ENCODE assay signal across 2 cellular contexts in the genomic region with DNA sequence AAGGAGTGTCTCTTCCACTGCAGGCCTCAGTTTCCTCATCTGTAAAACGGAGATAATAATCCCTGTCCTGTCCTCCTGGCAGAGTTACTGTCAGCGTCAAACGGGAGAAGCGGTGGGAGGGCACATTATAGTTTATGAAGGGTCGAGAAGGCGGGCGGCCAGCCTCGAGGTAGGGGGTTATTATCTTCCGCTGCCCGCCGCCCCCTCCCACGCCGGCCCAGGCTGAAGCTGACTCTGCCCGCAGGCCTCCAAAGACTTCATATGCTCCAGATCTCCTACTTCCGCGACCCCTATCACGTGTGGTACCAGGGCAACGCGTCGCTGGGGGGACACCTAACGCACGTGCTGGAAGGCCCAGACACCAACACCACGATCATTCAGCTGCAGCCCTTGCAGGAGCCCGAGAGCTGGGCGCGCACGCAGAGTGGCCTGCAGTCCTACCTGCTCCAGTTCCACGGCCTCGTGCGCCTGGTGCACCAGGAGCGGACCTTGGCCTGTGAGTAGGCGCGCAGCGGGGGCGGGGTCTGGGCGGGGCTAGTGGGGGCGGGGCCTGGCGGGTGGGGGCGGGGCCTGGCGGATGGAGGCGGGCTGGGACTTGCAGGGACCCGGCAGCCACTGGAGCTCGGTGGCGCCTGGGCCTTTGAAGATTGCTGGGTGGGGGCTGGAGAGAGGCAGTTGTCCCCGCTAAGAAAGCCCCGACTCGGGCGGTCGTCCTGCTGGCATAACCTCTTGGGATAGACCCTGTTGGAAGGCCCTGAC.
A peak's percentile ranks its signal among the peaks of the same experiment; 100 is the strongest.
TF ChIP-seq lines count a peak whose summit lies in the region.

No MANE protein-coding gene starts in this region.

TF ChIP-seq in K562, 482 proteins besides CTCF, POLR2A, EP300 and RAD21 (continued from another document and continues in another):
- peak; percentile 46; the same call in 1 of the 2 replicates for TF ChIP-seq PHF8 (IDR thresholded peaks at IDR 0.05; ENCODE audit: borderline replicate concordance, low read length)
- peak; percentile 32 for TF ChIP-seq TAF1 (IDR thresholded peaks at IDR 0.05; ENCODE audit: control insufficient read depth, extremely low read depth, insufficient read depth, low read length, severe bottlenecking)
- TF ChIP-seq, protein P1, sequence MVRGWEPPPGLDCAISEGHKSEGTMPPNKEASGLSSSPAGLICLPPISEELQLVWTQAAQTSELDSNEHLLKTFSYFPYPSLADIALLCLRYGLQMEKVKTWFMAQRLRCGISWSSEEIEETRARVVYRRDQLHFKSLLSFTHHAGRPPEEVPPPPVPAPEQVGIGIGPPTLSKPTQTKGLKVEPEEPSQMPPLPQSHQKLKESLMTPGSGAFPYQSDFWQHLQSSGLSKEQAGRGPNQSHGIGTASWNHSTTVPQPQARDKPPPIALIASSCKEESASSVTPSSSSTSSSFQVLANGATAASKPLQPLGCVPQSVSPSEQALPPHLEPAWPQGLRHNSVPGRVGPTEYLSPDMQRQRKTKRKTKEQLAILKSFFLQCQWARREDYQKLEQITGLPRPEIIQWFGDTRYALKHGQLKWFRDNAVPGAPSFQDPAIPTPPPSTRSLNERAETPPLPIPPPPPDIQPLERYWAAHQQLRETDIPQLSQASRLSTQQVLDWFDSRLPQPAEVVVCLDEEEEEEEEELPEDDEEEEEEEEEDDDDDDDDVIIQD (CRISPR knock-in tag; IDR thresholded peaks at IDR 0.05), result no peak
- TF ChIP-seq ZNF639 (CRISPR knock-in tag; conservative IDR thresholded peaks at IDR 0.05 in 1 of 2, IDR thresholded peaks at IDR 0.05 in 1 of 2), result peak in 1 of 2 experiments; percentile 57; a peak in 1 of 4 replicates
- no peak for TF ChIP-seq TRIM28 (IDR thresholded peaks at IDR 0.05)

TF ChIP-seq in HepG2, 621 proteins besides CTCF, POLR2A, EP300 and RAD21 (continued from another document and continues in another):
- TF ChIP-seq AHR (CRISPR knock-in tag; IDR thresholded peaks at IDR 0.05), result peak; percentile 98
- no peak for TF ChIP-seq ZNF550 (CRISPR knock-in tag; IDR thresholded peaks at IDR 0.05; ENCODE audit: borderline replicate concordance)
- 0 out of 2 replicates have a peak, but pooled peaks have one; percentile 73 for TF ChIP-seq U2AF2 (IDR thresholded peaks at IDR 0.05; ENCODE audit: low read depth, low read length)
- peak; percentile 91 for TF ChIP-seq ARHGAP35 (CRISPR knock-in tag; IDR thresholded peaks at IDR 0.05; ENCODE audit: borderline replicate concordance)
- TF ChIP-seq GPN1 (CRISPR knock-in tag; IDR thresholded peaks at IDR 0.05; ENCODE audit: borderline replicate concordance), result peak; percentile 77; the same call in 1 of the 2 replicates
- TF ChIP-seq ZNF720 (CRISPR knock-in tag; IDR thresholded peaks at IDR 0.05), result 0 out of 2 replicates have a peak, but pooled peaks have one; percentile 84
- TF ChIP-seq, protein P2, sequence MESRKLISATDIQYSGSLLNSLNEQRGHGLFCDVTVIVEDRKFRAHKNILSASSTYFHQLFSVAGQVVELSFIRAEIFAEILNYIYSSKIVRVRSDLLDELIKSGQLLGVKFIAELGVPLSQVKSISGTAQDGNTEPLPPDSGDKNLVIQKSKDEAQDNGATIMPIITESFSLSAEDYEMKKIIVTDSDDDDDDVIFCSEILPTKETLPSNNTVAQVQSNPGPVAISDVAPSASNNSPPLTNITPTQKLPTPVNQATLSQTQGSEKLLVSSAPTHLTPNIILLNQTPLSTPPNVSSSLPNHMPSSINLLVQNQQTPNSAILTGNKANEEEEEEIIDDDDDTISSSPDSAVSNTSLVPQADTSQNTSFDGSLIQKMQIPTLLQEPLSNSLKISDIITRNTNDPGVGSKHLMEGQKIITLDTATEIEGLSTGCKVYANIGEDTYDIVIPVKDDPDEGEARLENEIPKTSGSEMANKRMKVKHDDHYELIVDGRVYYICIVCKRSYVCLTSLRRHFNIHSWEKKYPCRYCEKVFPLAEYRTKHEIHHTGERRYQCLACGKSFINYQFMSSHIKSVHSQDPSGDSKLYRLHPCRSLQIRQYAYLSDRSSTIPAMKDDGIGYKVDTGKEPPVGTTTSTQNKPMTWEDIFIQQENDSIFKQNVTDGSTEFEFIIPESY (CRISPR knock-in tag; IDR thresholded peaks at IDR 0.05), result peak; percentile 90
- no peak for TF ChIP-seq KAT2B (IDR thresholded peaks at IDR 0.05; ENCODE audit: borderline replicate concordance, low read depth, low read length)
- TF ChIP-seq SNAPC2 (CRISPR knock-in tag; IDR thresholded peaks at IDR 0.05), result 0 out of 2 replicates have a peak, but pooled peaks have one; percentile 77
- TF ChIP-seq ZNF318 (CRISPR knock-in tag; IDR thresholded peaks at IDR 0.05), result peak; percentile 96
- peak; percentile 67; the same call in 1 of the 2 replicates for TF ChIP-seq ZNF3 (CRISPR knock-in tag; IDR thresholded peaks at IDR 0.05)
- peak; percentile 44 for TF ChIP-seq SKI (IDR thresholded peaks at IDR 0.05; ENCODE audit: partially characterized antibody)
- TF ChIP-seq RFX1 (IDR thresholded peaks at IDR 0.05), result no peak
- peak; percentile 58; the same call in 1 of the 2 replicates for TF ChIP-seq NR2C2 (CRISPR knock-in tag; IDR thresholded peaks at IDR 0.05; ENCODE audit: borderline replicate concordance)
- peak; percentile 87; the same call in 1 of the 2 replicates for TF ChIP-seq ZNF598 (CRISPR knock-in tag; IDR thresholded peaks at IDR 0.05; ENCODE audit: borderline replicate concordance)
- 0 out of 2 replicates have a peak, but pooled peaks have one; percentile 59 for TF ChIP-seq ZBTB8A (CRISPR knock-in tag; IDR thresholded peaks at IDR 0.05; ENCODE audit: borderline replicate concordance, low read depth)
- TF ChIP-seq, protein P3, sequence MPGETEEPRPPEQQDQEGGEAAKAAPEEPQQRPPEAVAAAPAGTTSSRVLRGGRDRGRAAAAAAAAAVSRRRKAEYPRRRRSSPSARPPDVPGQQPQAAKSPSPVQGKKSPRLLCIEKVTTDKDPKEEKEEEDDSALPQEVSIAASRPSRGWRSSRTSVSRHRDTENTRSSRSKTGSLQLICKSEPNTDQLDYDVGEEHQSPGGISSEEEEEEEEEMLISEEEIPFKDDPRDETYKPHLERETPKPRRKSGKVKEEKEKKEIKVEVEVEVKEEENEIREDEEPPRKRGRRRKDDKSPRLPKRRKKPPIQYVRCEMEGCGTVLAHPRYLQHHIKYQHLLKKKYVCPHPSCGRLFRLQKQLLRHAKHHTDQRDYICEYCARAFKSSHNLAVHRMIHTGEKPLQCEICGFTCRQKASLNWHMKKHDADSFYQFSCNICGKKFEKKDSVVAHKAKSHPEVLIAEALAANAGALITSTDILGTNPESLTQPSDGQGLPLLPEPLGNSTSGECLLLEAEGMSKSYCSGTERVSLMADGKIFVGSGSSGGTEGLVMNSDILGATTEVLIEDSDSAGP (CRISPR knock-in tag; IDR thresholded peaks at IDR 0.05; ENCODE audit: borderline replicate concordance), result peak; percentile 83; the same call in 1 of the 2 replicates
- TF ChIP-seq MTA1 (CRISPR knock-in tag; IDR thresholded peaks at IDR 0.05; ENCODE audit: borderline replicate concordance), result peak; percentile 86; the same call in 1 of the 2 replicates
- TF ChIP-seq ZNF639 (CRISPR knock-in tag; conservative IDR thresholded peaks at IDR 0.05), result peak; percentile 86
- TF ChIP-seq POLR2G (IDR thresholded peaks at IDR 0.05; ENCODE audit: low read depth, low read length), result peak; percentile 98
- TF ChIP-seq, protein P4, sequence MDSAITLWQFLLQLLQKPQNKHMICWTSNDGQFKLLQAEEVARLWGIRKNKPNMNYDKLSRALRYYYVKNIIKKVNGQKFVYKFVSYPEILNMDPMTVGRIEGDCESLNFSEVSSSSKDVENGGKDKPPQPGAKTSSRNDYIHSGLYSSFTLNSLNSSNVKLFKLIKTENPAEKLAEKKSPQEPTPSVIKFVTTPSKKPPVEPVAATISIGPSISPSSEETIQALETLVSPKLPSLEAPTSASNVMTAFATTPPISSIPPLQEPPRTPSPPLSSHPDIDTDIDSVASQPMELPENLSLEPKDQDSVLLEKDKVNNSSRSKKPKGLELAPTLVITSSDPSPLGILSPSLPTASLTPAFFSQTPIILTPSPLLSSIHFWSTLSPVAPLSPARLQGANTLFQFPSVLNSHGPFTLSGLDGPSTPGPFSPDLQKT (CRISPR knock-in tag; IDR thresholded peaks at IDR 0.05; ENCODE audit: borderline replicate concordance), result no peak
- no peak for TF ChIP-seq PREB (CRISPR knock-in tag; IDR thresholded peaks at IDR 0.05)
- peak; percentile 88 for TF ChIP-seq ZNF776 (CRISPR knock-in tag; IDR thresholded peaks at IDR 0.05)
- TF ChIP-seq ZBTB25 (CRISPR knock-in tag; IDR thresholded peaks at IDR 0.05), result peak; percentile 63; the same call in 1 of the 2 replicates
